ENCODE assay signal across 35 cellular contexts in the genomic region with DNA sequence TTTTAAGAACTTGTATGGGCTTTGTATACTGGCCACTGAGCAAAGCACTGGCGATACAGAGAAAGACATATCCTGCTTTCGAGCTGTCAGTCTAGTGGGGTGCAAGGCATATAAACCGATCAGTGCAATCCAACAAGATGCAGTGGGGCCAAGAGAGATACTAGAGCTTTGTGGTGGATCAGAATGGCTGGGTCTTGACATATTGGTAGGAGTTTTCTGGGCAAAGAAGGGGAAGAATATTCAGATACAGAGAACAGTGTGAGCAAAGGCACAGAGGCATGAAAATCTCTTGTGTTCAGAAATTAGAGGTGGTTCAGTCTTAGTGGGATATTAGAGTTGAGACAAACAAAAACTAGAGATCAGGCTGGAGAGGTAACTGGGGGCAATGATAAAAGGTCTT. TPM values are rescaled to one million over a fixed set of nuclear protein-coding genes. Genes with fewer than 3 reads are reported as not detected.
"Had no signal": no experiment of that assay in that cellular context is flagged by ENCODE, and none has a peak within 500 bp of the region (broad histone marks: within the 10 kb centered on the region; RNA-seq: fewer than 3 reads in every experiment).

No MANE protein-coding gene starts in this region.

- H3K9me3 ChIP-seq: adrenal gland, body of pancreas, breast epithelium had no signal

- H3K27me3 ChIP-seq: body of pancreas, breast epithelium had no signal

- DNase-seq: activated CD4-positive, alpha-beta memory T cell treated with anti-CD3 and anti-CD28 coated beads, Interleukin-2, amount 10 ng/mL, durations not matched to agents 7 days and 5 days; activated CD4-positive, alpha-beta T cell treated with anti-CD3 and anti-CD28 coated beads for 1 hour; activated CD4-positive, alpha-beta T cell treated with anti-CD3 and anti-CD28 coated beads for 36 hours; activated CD4-positive, alpha-beta T cell treated with anti-CD3 and anti-CD28 coated beads for 48 hours; activated CD4-positive, alpha-beta T cell treated with anti-CD3 and anti-CD28 coated beads, Interleukin-2, amount 10 ng/mL, durations not matched to agents 7 days and 5 days; activated CD4-positive, alpha-beta T cell treated with anti-CD3 and anti-CD28 coated beads, Interleukin-2, amount 50 U/mL, for 48 hours; activated CD4-positive, CD25-positive, alpha-beta regulatory T cell; activated CD8-positive, alpha-beta memory T cell treated with anti-CD3 and anti-CD28 coated beads, Interleukin-2, amount 50 U/mL, for 4 hours; activated effector memory CD4-positive, alpha-beta T cell treated with anti-CD3 and anti-CD28 coated beads, Interleukin-2, amount 50 U/mL, for 16 hours; activated gamma-delta T cell treated with Interleukin-2 at 50 U/mL for 16 hours; activated naive CD4-positive, alpha-beta T cell; activated naive CD4-positive, alpha-beta T cell treated with anti-CD3 and anti-CD28 coated beads for 36 hours; activated naive CD4-positive, alpha-beta T cell treated with anti-CD3 and anti-CD28 coated beads, Interleukin-2, amount 50 U/mL, for 16 hours; activated naive CD8-positive, alpha-beta T cell treated with anti-CD3 and anti-CD28 coated beads for 36 hours; activated T-cell treated with anti-CD3 and anti-CD28 coated beads for 4 hours; activated T-cell treated with anti-CD3 and anti-CD28 coated beads, Interleukin-2, amount 50 U/mL, for 1 hour; activated T-cell treated with anti-CD3 and anti-CD28 coated beads, Interleukin-2, amount 50 U/mL, for 4 hours; activated T-cell treated with anti-CD3 and anti-CD28 coated beads, Interleukin-2, amount 50 U/mL, for 72 hours; adrenal gland; amniotic stem cell; aorta; body of pancreas; brain microvascular endothelial cell; central memory CD4-positive, alpha-beta T cell; T-helper 1 cell; T-helper 2 cell; T-helper 9 cell; WERI-Rb-1 had no signal

- H3K4me3 Mint-ChIP-seq: activated CD4-positive, alpha-beta memory T cell treated with anti-CD3 and anti-CD28 coated beads, Interleukin-2, amount 10 ng/mL, durations not matched to agents 7 days and 5 days; activated CD4-positive, alpha-beta T cell treated with anti-CD3 and anti-CD28 coated beads for 36 hours; activated CD4-positive, alpha-beta T cell treated with anti-CD3 and anti-CD28 coated beads, Interleukin-2, amount 10 ng/mL, durations not matched to agents 7 days and 5 days; activated naive CD4-positive, alpha-beta T cell treated with anti-CD3 and anti-CD28 coated beads for 36 hours; activated naive CD8-positive, alpha-beta T cell treated with anti-CD3 and anti-CD28 coated beads for 36 hours; activated T-cell treated with anti-CD3 and anti-CD28 coated beads, Interleukin-2, amount 50 U/mL, for 4 hours; activated T-cell treated with anti-CD3 and anti-CD28 coated beads, Interleukin-2, amount 50 U/mL, for 72 hours; activated T-helper 1 cell treated with anti-CD3 and anti-CD28 coated beads, Interleukin-12 subunit alpha, Interleukin-12 subunit beta, Interleukin-2, Interleukin-4 antibody, amounts not matched to agents 30 ng/mL and 10 ng/mL and 1 ng/mL, durations not matched to agents 14 hours and 24 hours and 36 hours; activated T-helper 17 cell treated with anti-CD3 and anti-CD28 coated beads, Interleukin-2, amount 50 U/mL, for 72 hours; T-helper 1 cell treated with Interleukin-12 subunit alpha and Interleukin-12 subunit beta and Interleukin-4 antibody, amounts not matched to agents 30 μg/mL and 1 μg/mL, for 36 hours; T-helper 2 cell treated with Interferon-gamma antibody and Interleukin-4, amounts not matched to agents 5 μg/mL and 100 μg/mL, for 36 hours; WTC11 had no signal

- H3K36me3 ChIP-seq: adrenal gland, brain microvascular endothelial cell, breast epithelium, WERI-Rb-1 had no signal

- H3K27ac ChIP-seq: adrenal gland, body of pancreas, brain microvascular endothelial cell, breast epithelium, WERI-Rb-1 had no signal

- H3K9me3 Mint-ChIP-seq: activated CD4-positive, alpha-beta memory T cell treated with anti-CD3 and anti-CD28 coated beads, Interleukin-2, amount 10 ng/mL, durations not matched to agents 7 days and 5 days; activated naive CD8-positive, alpha-beta T cell treated with anti-CD3 and anti-CD28 coated beads for 36 hours; activated T-cell treated with anti-CD3 and anti-CD28 coated beads, Interleukin-2, amount 50 U/mL, for 4 hours; activated T-helper 1 cell treated with anti-CD3 and anti-CD28 coated beads, Interleukin-12 subunit alpha, Interleukin-12 subunit beta, Interleukin-2, Interleukin-4 antibody, amounts not matched to agents 30 ng/mL and 10 ng/mL and 1 ng/mL, durations not matched to agents 14 hours and 24 hours and 36 hours; activated T-helper 17 cell treated with anti-CD3 and anti-CD28 coated beads, Interleukin-2, amount 50 U/mL, for 72 hours; T-helper 1 cell treated with Interleukin-12 subunit alpha and Interleukin-12 subunit beta and Interleukin-4 antibody, amounts not matched to agents 30 μg/mL and 1 μg/mL, for 36 hours; T-helper 2 cell treated with Interferon-gamma antibody and Interleukin-4, amounts not matched to agents 5 μg/mL and 100 μg/mL, for 36 hours had no signal

- H3K27ac Mint-ChIP-seq: activated CD4-positive, alpha-beta memory T cell treated with anti-CD3 and anti-CD28 coated beads, Interleukin-2, amount 10 ng/mL, durations not matched to agents 7 days and 5 days; activated CD4-positive, alpha-beta T cell treated with anti-CD3 and anti-CD28 coated beads for 36 hours; activated CD4-positive, alpha-beta T cell treated with anti-CD3 and anti-CD28 coated beads, Interleukin-2, amount 10 ng/mL, durations not matched to agents 7 days and 5 days; activated naive CD4-positive, alpha-beta T cell treated with anti-CD3 and anti-CD28 coated beads for 36 hours; activated naive CD4-positive, alpha-beta T cell treated with anti-CD3 and anti-CD28 coated beads, Interleukin-2, amount 50 U/mL, for 72 hours; activated naive CD8-positive, alpha-beta T cell treated with anti-CD3 and anti-CD28 coated beads for 36 hours; activated T-cell treated with anti-CD3 and anti-CD28 coated beads, Interleukin-2, amount 50 U/mL, for 72 hours; activated T-helper 1 cell treated with anti-CD3 and anti-CD28 coated beads, Interleukin-12 subunit alpha, Interleukin-12 subunit beta, Interleukin-2, Interleukin-4 antibody, amounts not matched to agents 30 ng/mL and 10 ng/mL and 1 ng/mL, durations not matched to agents 14 hours and 24 hours and 36 hours; activated T-helper 17 cell treated with anti-CD3 and anti-CD28 coated beads, Interleukin-2, amount 50 U/mL, for 72 hours; T-helper 1 cell treated with Interleukin-12 subunit alpha and Interleukin-12 subunit beta and Interleukin-4 antibody, amounts not matched to agents 30 μg/mL and 1 μg/mL, for 36 hours; T-helper 2 cell treated with Interferon-gamma antibody and Interleukin-4, amounts not matched to agents 5 μg/mL and 100 μg/mL, for 36 hours; WTC11 had no signal

- H3K4me3 ChIP-seq: adrenal gland, body of pancreas, breast epithelium had no signal

- H3K4me1 Mint-ChIP-seq: activated CD4-positive, alpha-beta memory T cell treated with anti-CD3 and anti-CD28 coated beads, Interleukin-2, amount 10 ng/mL, durations not matched to agents 7 days and 5 days; activated CD4-positive, alpha-beta T cell treated with anti-CD3 and anti-CD28 coated beads for 36 hours; activated CD4-positive, alpha-beta T cell treated with anti-CD3 and anti-CD28 coated beads, Interleukin-2, amount 10 ng/mL, durations not matched to agents 7 days and 5 days; activated naive CD8-positive, alpha-beta T cell treated with anti-CD3 and anti-CD28 coated beads for 36 hours; activated T-helper 17 cell treated with anti-CD3 and anti-CD28 coated beads, Interleukin-2, amount 50 U/mL, for 72 hours had no signal

- H3K4me1 ChIP-seq: adrenal gland, body of pancreas, breast epithelium had no signal

- H3K36me3 Mint-ChIP-seq: activated naive CD4-positive, alpha-beta T cell treated with anti-CD3 and anti-CD28 coated beads, Interleukin-2, amount 50 U/mL, for 72 hours; activated naive CD8-positive, alpha-beta T cell treated with anti-CD3 and anti-CD28 coated beads for 36 hours; WTC11 had no signal

RNA-seq across cellular contexts. Expression of gene FOXO6, which starts 49.2 kb away (rescaled TPM):
- total RNA-seq: activated CD4-positive, alpha-beta T cell treated with anti-CD3 and anti-CD28 coated beads, Interleukin-2, amount 10 ng/mL, durations not matched to agents 7 days and 5 days; activated T-helper 1 cell treated with anti-CD3 and anti-CD28 coated beads, Interleukin-12 subunit alpha, Interleukin-12 subunit beta, Interleukin-2, Interleukin-4 antibody, amounts not matched to agents 30 ng/mL and 10 ng/mL and 1 ng/mL, durations not matched to agents 14 hours and 24 hours and 36 hours had no signal
